2 cellular contexts compared by ENCODE assay signal in genomic region chr22:37999640-38000272, GRCh38.
A peak's percentile ranks its signal among the peaks of the same experiment; 100 is the strongest.
TF ChIP-seq lines count a peak whose summit lies in the region.

No MANE protein-coding gene starts in this region.

TF ChIP-seq in HepG2, 621 proteins besides CTCF, POLR2A, EP300 and RAD21:
- no peak for TF ChIP-seq ZSCAN20 (CRISPR knock-in tag; IDR thresholded peaks at IDR 0.05; ENCODE audit: borderline replicate concordance)
- TF ChIP-seq ZKSCAN1 (IDR thresholded peaks at IDR 0.05; ENCODE audit: low read length): peak; percentile 66; the same call in 1 of the 2 replicates
- no peak for TF ChIP-seq NR0B2 (CRISPR knock-in tag; IDR thresholded peaks at IDR 0.05)
- TF ChIP-seq SALL2 (CRISPR knock-in tag; IDR thresholded peaks at IDR 0.05): no peak
- no peak for TF ChIP-seq ELF1 (CRISPR knock-in tag; IDR thresholded peaks at IDR 0.05)
- TF ChIP-seq STAG1 (CRISPR knock-in tag; IDR thresholded peaks at IDR 0.05): no peak
- peak; percentile 79 for TF ChIP-seq FOSL2 (CRISPR knock-in tag; IDR thresholded peaks at IDR 0.05)
- TF ChIP-seq, protein P1, sequence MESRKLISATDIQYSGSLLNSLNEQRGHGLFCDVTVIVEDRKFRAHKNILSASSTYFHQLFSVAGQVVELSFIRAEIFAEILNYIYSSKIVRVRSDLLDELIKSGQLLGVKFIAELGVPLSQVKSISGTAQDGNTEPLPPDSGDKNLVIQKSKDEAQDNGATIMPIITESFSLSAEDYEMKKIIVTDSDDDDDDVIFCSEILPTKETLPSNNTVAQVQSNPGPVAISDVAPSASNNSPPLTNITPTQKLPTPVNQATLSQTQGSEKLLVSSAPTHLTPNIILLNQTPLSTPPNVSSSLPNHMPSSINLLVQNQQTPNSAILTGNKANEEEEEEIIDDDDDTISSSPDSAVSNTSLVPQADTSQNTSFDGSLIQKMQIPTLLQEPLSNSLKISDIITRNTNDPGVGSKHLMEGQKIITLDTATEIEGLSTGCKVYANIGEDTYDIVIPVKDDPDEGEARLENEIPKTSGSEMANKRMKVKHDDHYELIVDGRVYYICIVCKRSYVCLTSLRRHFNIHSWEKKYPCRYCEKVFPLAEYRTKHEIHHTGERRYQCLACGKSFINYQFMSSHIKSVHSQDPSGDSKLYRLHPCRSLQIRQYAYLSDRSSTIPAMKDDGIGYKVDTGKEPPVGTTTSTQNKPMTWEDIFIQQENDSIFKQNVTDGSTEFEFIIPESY (CRISPR knock-in tag; IDR thresholded peaks at IDR 0.05): no peak

TF ChIP-seq in SK-N-SH, 30 proteins besides CTCF, POLR2A, EP300 and RAD21:
- TF ChIP-seq FOSL2 (IDR thresholded peaks at IDR 0.05; ENCODE audit: borderline replicate concordance, low read depth) (peak; percentile 13; the same call in 1 of the 2 replicates), TCF12 (IDR thresholded peaks at IDR 0.05) (no peak), RFX5 (IDR thresholded peaks at IDR 0.05; ENCODE audit: low read length) (no peak), FOXJ3 (CRISPR knock-in tag; IDR thresholded peaks at IDR 0.05) (no peak)
